Comparison of ENCODE assay signal across 8 cellular contexts in genomic region chr17:50184057-50184456, GRCh38. TPM values are rescaled to one million over a fixed set of nuclear protein-coding genes. Genes with fewer than 3 reads are reported as not detected.
DNase-seq lines count a peak whose midpoint lies in the region; ATAC-seq and TF ChIP-seq lines count a peak whose summit lies in the region.

No MANE protein-coding gene starts in this region.

- H3K9ac ChIP-seq in SK-N-SH, result no peak overlapping the region

- H3K4me1 ChIP-seq in SK-N-SH (ENCODE audit: control insufficient read depth in 1 of 2, insufficient read depth in 2 of 2, low read depth in 1 of 2, low read length in 1 of 2), result peaks cover under 1 to 17% of the 10 kb centered on the region in 2 experiments; a peak in 1 of 4 replicates

- no peak overlapping the region for H3K4me3 ChIP-seq in SK-N-SH (ENCODE audit: low read depth in 2 of 2, low read length in 1 of 2)
- H3K4me3 ChIP-seq in fibroblast of pulmonary artery (replicated peaks; ENCODE audit: low read depth, low read length), result no peak overlapping the region

- H3K4me1 Mint-ChIP-seq in stimulated activated effector memory CD8-positive, alpha-beta T cell treated with anti-CD3 and anti-CD28 coated beads, Interleukin-12 subunit alpha, Interleukin-12 subunit beta, amount 100 ng/mL, for 72 hours, result peaks cover 17% of the 10 kb centered on the region

- H3K27me3 ChIP-seq in SK-N-SH (ENCODE audit: insufficient read depth), result no peaks in the 10 kb centered on the region

- no peaks in the 10 kb centered on the region for H3K36me3 Mint-ChIP-seq in stimulated activated effector memory CD8-positive, alpha-beta T cell treated with anti-CD3 and anti-CD28 coated beads, Interleukin-12 subunit alpha, Interleukin-12 subunit beta, amount 100 ng/mL, for 72 hours

- H3K4me3 Mint-ChIP-seq in stimulated activated effector memory CD8-positive, alpha-beta T cell treated with anti-CD3 and anti-CD28 coated beads, Interleukin-12 subunit alpha, Interleukin-12 subunit beta, amount 100 ng/mL, for 72 hours, result peak overlapping the region; percentile 7

- no peak overlapping the region for H2AFZ ChIP-seq in SK-N-SH (ENCODE audit: low read depth)

- POLR2A ChIA-PET in SK-N-SH (lab: Yijun Ruan, JAX), result no interaction called here

- no peaks in the 10 kb centered on the region for H3K9me2 ChIP-seq in SK-N-SH

- peaks cover 76% of the 10 kb centered on the region for H4K20me1 ChIP-seq in SK-N-SH (ENCODE audit: insufficient read depth)

- CTCF ChIA-PET in SK-N-SH (lab: Yijun Ruan, JAX), result interaction anchor here (4.0 kb wide), 1 partner anchor 17 kb away, joined by 31 read pairs; the partner anchor contains the start of gene COL1A1

- peaks cover 95% of the 10 kb centered on the region for H3F3A ChIP-seq in SK-N-SH (replicated peaks; ENCODE audit: insufficient read depth)

- TF ChIP-seq CTCF in SK-N-SH (IDR thresholded peaks at IDR 0.05) (peak; percentile 46), fibroblast of pulmonary artery (IDR thresholded peaks at IDR 0.05; ENCODE audit: low read length, missing control alignments) (peak; percentile 26)

- H3K79me2 ChIP-seq in SK-N-SH (ENCODE audit: insufficient read depth), result peaks cover 3% of the 10 kb centered on the region; the same call in 1 of the 2 replicates

- peak overlapping the region; percentile 33 for H3K27ac Mint-ChIP-seq in stimulated activated effector memory CD8-positive, alpha-beta T cell treated with anti-CD3 and anti-CD28 coated beads, Interleukin-12 subunit alpha, Interleukin-12 subunit beta, amount 100 ng/mL, for 72 hours

- TF ChIP-seq EP300 in SK-N-SH (IDR thresholded peaks at IDR 0.05; ENCODE audit: borderline replicate concordance in 1 of 2, low read depth in 1 of 2, low read length in 1 of 2), result no peak

- peak; percentile 71 for DNase-seq in SK-N-SH
- DNase-seq in RPMI7951 (ENCODE audit: low read depth), result peak; percentile 27
- DNase-seq in fibroblast of pulmonary artery (ENCODE audit: low read depth), result no peak
- no peak for DNase-seq in stimulated activated effector memory CD8-positive, alpha-beta T cell treated with anti-CD3 and anti-CD28 coated beads, Interleukin-12 subunit alpha, Interleukin-12 subunit beta, amount 100 ng/mL, for 72 hours (ENCODE audit: low spot score in 2 of 2)
- DNase-seq in activated naive CD4-positive, alpha-beta T cell treated with Interleukin-2 at 50 U/mL for 16 hours, result no peak
- DNase-seq in EL, result no peak

- ATAC-seq in SK-N-SH treated with all-trans-retinoic acid at 6 μM for 48 hours, result no peak
- no peak for ATAC-seq in stimulated activated effector memory CD8-positive, alpha-beta T cell treated with anti-CD3 and anti-CD28 coated beads, Interleukin-12 subunit alpha, Interleukin-12 subunit beta, amount 100 ng/mL, for 72 hours
- no peak for ATAC-seq in GM19463 (IDR thresholded peaks at IDR 0.05; ENCODE audit: unreplicated experiment)

- TF ChIP-seq RAD21 in SK-N-SH (IDR thresholded peaks at IDR 0.05; ENCODE audit: low read length), result no peak

- H3K9me3 ChIP-seq in SK-N-SH, result no peaks in the 10 kb centered on the region

- H3K9me3 Mint-ChIP-seq in stimulated activated effector memory CD8-positive, alpha-beta T cell treated with anti-CD3 and anti-CD28 coated beads, Interleukin-12 subunit alpha, Interleukin-12 subunit beta, amount 100 ng/mL, for 72 hours, result no peaks in the 10 kb centered on the region

- H3K36me3 ChIP-seq in SK-N-SH (replicated peaks in 1 of 2; ENCODE audit: control insufficient read depth in 1 of 2, insufficient read depth in 2 of 2, low read length in 1 of 2), result peaks cover 48 to 51% of the 10 kb centered on the region in 2 experiments

- 75% methylated on average over 8 of the region's 8 CpGs for WGBS in SK-N-SH (ENCODE audit: low lambda C conversion rate)

- peak overlapping the region in 1 of 2 experiments; percentile 100; a peak in 2 of 4 replicates for H3K27ac ChIP-seq in SK-N-SH (ENCODE audit: low read depth in 2 of 2, low read length in 1 of 2)

- H3K4me2 ChIP-seq in SK-N-SH, result no peak overlapping the region

TF ChIP-seq in SK-N-SH, 30 proteins besides CTCF, POLR2A, EP300 and RAD21:
- no peak for TF ChIP-seq MAX (IDR thresholded peaks at IDR 0.05; ENCODE audit: low read depth)
- TF ChIP-seq JUND (IDR thresholded peaks at IDR 0.05), result 0 out of 2 replicates have a peak, but pooled peaks have one; percentile 2

TF ChIP-seq in SK-N-SH treated with all-trans-retinoic acid at 6 μM for 48 hours, 23 proteins besides CTCF, POLR2A, EP300 and RAD21:
- TF ChIP-seq ZFP30 (CRISPR knock-in tag; IDR thresholded peaks at IDR 0.05) (no peak), ZC3H10 (CRISPR knock-in tag; IDR thresholded peaks at IDR 0.05) (no peak)

RNA-seq across cellular contexts. Expression of gene COL1A1, which starts 17.4 kb away (rescaled TPM):
- 265 and 1,461 TPM in 2 replicates for polyA plus RNA-seq in SK-N-SH (2012; rRNA removed)
- polyA plus RNA-seq in SK-N-SH (2012; cell fraction: cytosol; rRNA removed), result 757 and 1,045 TPM in 2 replicates
- polyA plus RNA-seq in SK-N-SH (2012; cell fraction: nucleus; rRNA removed), result 2,732 and 4,628 TPM in 2 replicates
- 239 and 259 TPM in 2 replicates for total RNA-seq in RPMI7951 (2014; rRNA removed; shearing (Covaris generic))

RNA-seq across cellular contexts. Expression of gene SGCA, which starts 18.3 kb away (rescaled TPM):
- 0.29 TPM in 1 of 2 replicates, not detected in the other for polyA plus RNA-seq in SK-N-SH (2012; rRNA removed)
- polyA plus RNA-seq in SK-N-SH (2012; cell fraction: cytosol; rRNA removed), result 0.04 and 0.07 TPM in 2 replicates
- polyA plus RNA-seq in SK-N-SH (2012; cell fraction: nucleus; rRNA removed), result 0.11 and 0.15 TPM in 2 replicates
- not detected in 2 replicates for total RNA-seq in RPMI7951 (2014; rRNA removed; shearing (Covaris generic))

RNA-seq across cellular contexts. Expression of gene PPP1R9B, which starts 33.6 kb away (rescaled TPM):
- 26.9 and 35.2 TPM in 2 replicates for polyA plus RNA-seq in SK-N-SH (2012; rRNA removed)
- 19.8 and 24.9 TPM in 2 replicates for polyA plus RNA-seq in SK-N-SH (2012; cell fraction: cytosol; rRNA removed)
- 65.0 and 65.1 TPM in 2 replicates for polyA plus RNA-seq in SK-N-SH (2012; cell fraction: nucleus; rRNA removed)
- 9.5 and 12.8 TPM in 2 replicates for total RNA-seq in RPMI7951 (2014; rRNA removed; shearing (Covaris generic))

RNA-seq across cellular contexts. Expression of gene SAMD14, which starts 54.1 kb away (rescaled TPM):
- 2.8 and 3.4 TPM in 2 replicates for polyA plus RNA-seq in SK-N-SH (2012; rRNA removed)
- 1.2 and 2.0 TPM in 2 replicates for polyA plus RNA-seq in SK-N-SH (2012; cell fraction: cytosol; rRNA removed)
- polyA plus RNA-seq in SK-N-SH (2012; cell fraction: nucleus; rRNA removed), result 12.4 and 16.5 TPM in 2 replicates
- 0.10 and 0.24 TPM in 2 replicates for total RNA-seq in RPMI7951 (2014; rRNA removed; shearing (Covaris generic))

Comparison
In these comparisons a context has a peak if more than half of its experiments do, and no peak if none do; other contexts are left out.
1. DNase-seq: peak in SK-N-SH (single experiment) and RPMI7951 (single experiment); none in fibroblast of pulmonary artery (single experiment), stimulated activated effector memory CD8-positive, alpha-beta T cell treated with anti-CD3 and anti-CD28 coated beads, Interleukin-12 subunit alpha, Interleukin-12 subunit beta, amount 100 ng/mL, for 72 hours (0 of 2), activated naive CD4-positive, alpha-beta T cell treated with Interleukin-2 at 50 U/mL for 16 hours (single experiment) and EL (single experiment).